Comparison of ENCODE assay signal across 18 cellular contexts in the genomic region with DNA sequence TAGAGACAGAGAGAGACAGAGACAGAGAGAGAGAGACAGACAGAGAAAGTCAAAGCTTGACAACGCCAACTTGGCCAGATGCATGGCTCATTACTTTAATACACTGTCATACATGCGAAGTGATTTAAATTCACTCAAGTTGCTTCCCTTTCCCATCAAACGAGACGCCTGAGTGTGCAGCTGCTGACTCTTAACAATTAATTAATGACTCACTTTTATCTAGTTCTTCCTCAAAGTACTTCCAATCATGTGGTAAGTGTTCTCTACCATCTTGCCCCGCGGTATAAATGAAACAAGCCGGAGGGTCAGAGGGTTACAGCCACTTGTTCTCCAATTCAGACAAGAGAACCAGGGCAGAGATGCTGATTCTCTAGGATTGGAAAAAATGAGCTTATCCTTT.
DNase-seq lines count a peak whose midpoint lies in the region; ATAC-seq, FAIRE-seq and TF ChIP-seq lines count a peak whose summit lies in the region.
"Had no signal": no experiment of that assay in that cellular context is flagged by ENCODE, and none has a peak within 500 bp of the region (broad histone marks: within the 10 kb centered on the region; RNA-seq: fewer than 3 reads in every experiment).

No MANE protein-coding gene starts in this region.

- CTCF ChIA-PET in activated CD4-positive, alpha-beta T cell treated with anti-CD3 and anti-CD28 coated beads for 36 hours (lab: Charles Lee), result no interaction called here
- CTCF ChIA-PET in activated CD4-positive, alpha-beta T cell treated with anti-CD3 and anti-CD28 coated beads, Interleukin-2, amount 10 ng/mL, durations not matched to agents 7 days and 5 days (lab: Charles Lee), result no interaction called here
- CTCF ChIA-PET in GM12878 (lab: Yijun Ruan, JAX), result interaction anchor here (1.5 kb wide), 1 partner anchor 17 kb away, joined by 4 read pairs; no protein-coding TSS in a partner anchor

- H3K4me2 ChIP-seq in GM12878 (ENCODE audit: control insufficient read depth, insufficient read depth), result no peak overlapping the region

- no peak overlapping the region for H3K4me3 ChIP-seq in GM12878
- H3K4me3 ChIP-seq: cardiac muscle cell, stomach had no signal

- no peak for DNase-seq in activated CD4-positive, alpha-beta T cell treated with anti-CD3 and anti-CD28 coated beads for 36 hours
- no peak for DNase-seq in activated CD4-positive, alpha-beta T cell treated with anti-CD3 and anti-CD28 coated beads, Interleukin-2, amount 10 ng/mL, durations not matched to agents 7 days and 5 days
- DNase-seq in GM12878 (ENCODE audit: low read depth, low spot score), result no peak
- DNase-seq in natural killer cell treated with Interleukin-12 subunit alpha and Interleukin-12 subunit beta and Interleukin-15 and Interleukin-18, amount 100 ng/mL, for 72 hours (ENCODE audit: low spot score), result no peak
- no peak for DNase-seq in effector CD8-positive, alpha-beta T cell (lab: John Stamatoyannopoulos, UW)
- no peak for DNase-seq in SW480 (ENCODE audit: low spot score)
- DNase-seq: activated CD4-positive, CD25-positive, alpha-beta regulatory T cell treated with anti-CD3 and anti-CD28 coated beads, Interleukin-2, amount 50 U/mL, for 72 hours; activated CD8-positive, alpha-beta memory T cell treated with anti-CD3 and anti-CD28 coated beads, Interleukin-2, amount 50 U/mL, for 4 hours; CD8-positive, alpha-beta memory T cell; DMS79 treated with DMSO at 0.1 percent for 48 hours; stimulated activated CD4-positive, alpha-beta T cell treated with anti-CD3 and anti-CD28 coated beads, Interleukin-15, amount 100 ng/mL, for 24 hours; stomach had no signal

- SMC1A ChIA-PET in GM12878 (lab: Charles Lee; ENCODE audit: uncharacterized antibody, unreplicated experiment), result interaction anchor here (1.1 kb wide), 1 partner anchor 18 kb away, joined by 3 read pairs; no protein-coding TSS in a partner anchor

- no peak for TF ChIP-seq POLR2A in GM12878 (IDR thresholded peaks at IDR 0.05; ENCODE audit: low read depth, low read length)

- no peaks in the 10 kb centered on the region; the same call in 1 of the 2 replicates for H4K20me1 ChIP-seq in GM12878 (ENCODE audit: control insufficient read depth, insufficient read depth)

- no peak for TF ChIP-seq CTCF in GM12878 (IDR thresholded peaks at IDR 0.05 in 2 of 3, conservative IDR thresholded peaks at IDR 0.05 in 1 of 3; ENCODE audit: control insufficient read depth in 2 of 3, extremely low read depth in 1 of 3, insufficient read depth in 1 of 3, low read depth in 3 of 3, low read length in 3 of 3)

- H3K4me3 Mint-ChIP-seq in activated CD4-positive, alpha-beta T cell treated with anti-CD3 and anti-CD28 coated beads for 36 hours, result no peak overlapping the region
- H3K4me3 Mint-ChIP-seq in activated CD4-positive, alpha-beta T cell treated with anti-CD3 and anti-CD28 coated beads, Interleukin-2, amount 10 ng/mL, durations not matched to agents 7 days and 5 days, result no peak overlapping the region
- H3K4me3 Mint-ChIP-seq in IgD-negative memory B cell, result no peak overlapping the region
- peak overlapping the region; percentile 35 for H3K4me3 Mint-ChIP-seq in natural killer cell treated with Interleukin-12 subunit alpha and Interleukin-12 subunit beta and Interleukin-15 and Interleukin-18, amount 100 ng/mL, for 72 hours
- H3K4me3 Mint-ChIP-seq: T-helper 1 cell treated with Interleukin-12 subunit alpha and Interleukin-12 subunit beta and Interleukin-4 antibody, amounts not matched to agents 30 μg/mL and 1 μg/mL, for 36 hours had no signal

- H3K27ac ChIP-seq in GM12878 (ENCODE audit: control insufficient read depth, insufficient read depth), result no peak overlapping the region
- H3K27ac ChIP-seq: cardiac muscle cell, stomach had no signal

- POLR2A ChIA-PET in activated CD4-positive, alpha-beta T cell treated with anti-CD3 and anti-CD28 coated beads for 36 hours (lab: Charles Lee), result no interaction called here
- POLR2A ChIA-PET in activated CD4-positive, alpha-beta T cell treated with anti-CD3 and anti-CD28 coated beads, Interleukin-2, amount 10 ng/mL, durations not matched to agents 7 days and 5 days (lab: Charles Lee), result no interaction called here
- POLR2A ChIA-PET in GM12878 (lab: Charles Lee), result no interaction called here

- H2AFZ ChIP-seq in GM12878 (ENCODE audit: control insufficient read depth, low read depth, low read length), result no peak overlapping the region

- in situ Hi-C loops in GM12878 (cut with MboI), result no loop called here

- no peak for TF ChIP-seq EP300 in GM12878 (IDR thresholded peaks at IDR 0.05; ENCODE audit: borderline replicate concordance in 1 of 2, control insufficient read depth in 1 of 2, low read depth in 2 of 2, low read length in 2 of 2)

- no peak for ATAC-seq in activated CD4-positive, alpha-beta T cell treated with anti-CD3 and anti-CD28 coated beads for 36 hours
- ATAC-seq in GM12878 (no peak), HG03045 (IDR thresholded peaks at IDR 0.05; ENCODE audit: unreplicated experiment) (no peak)
- ATAC-seq in natural killer cell treated with Interleukin-12 subunit alpha and Interleukin-12 subunit beta and Interleukin-15 and Interleukin-18, amount 100 ng/mL, for 72 hours, result no peak

- no peak for TF ChIP-seq RAD21 in GM12878 (IDR thresholded peaks at IDR 0.05; ENCODE audit: insufficient read depth, low read depth, low read length)

- FAIRE-seq in GM12878 (lab: Jason Lieb, UNC), result peak; percentile 7
- FAIRE-seq: A204.1, keratinocyte had no signal

- peaks cover 6% of the 10 kb centered on the region for H3K9me3 Mint-ChIP-seq in activated CD4-positive, alpha-beta T cell treated with anti-CD3 and anti-CD28 coated beads for 36 hours (ENCODE audit: low read depth)
- peaks cover 14% of the 10 kb centered on the region for H3K9me3 Mint-ChIP-seq in activated CD4-positive, alpha-beta T cell treated with anti-CD3 and anti-CD28 coated beads, Interleukin-2, amount 10 ng/mL, durations not matched to agents 7 days and 5 days
- peaks cover 0 to 7% (median 1%) of the 10 kb centered on the region in 3 donors for H3K9me3 Mint-ChIP-seq in IgD-negative memory B cell
- H3K9me3 Mint-ChIP-seq in natural killer cell treated with Interleukin-12 subunit alpha and Interleukin-12 subunit beta and Interleukin-15 and Interleukin-18, amount 100 ng/mL, for 72 hours, result peaks cover 4% of the 10 kb centered on the region

- no peaks in the 10 kb centered on the region for H3K27me3 Mint-ChIP-seq in activated CD4-positive, alpha-beta T cell treated with anti-CD3 and anti-CD28 coated beads for 36 hours
- H3K27me3 Mint-ChIP-seq in activated CD4-positive, alpha-beta T cell treated with anti-CD3 and anti-CD28 coated beads, Interleukin-2, amount 10 ng/mL, durations not matched to agents 7 days and 5 days, result no peaks in the 10 kb centered on the region
- H3K27me3 Mint-ChIP-seq in IgD-negative memory B cell, result no peaks in the 10 kb centered on the region
- H3K27me3 Mint-ChIP-seq in natural killer cell treated with Interleukin-12 subunit alpha and Interleukin-12 subunit beta and Interleukin-15 and Interleukin-18, amount 100 ng/mL, for 72 hours, result no peaks in the 10 kb centered on the region
- H3K27me3 Mint-ChIP-seq: CD8-positive, alpha-beta memory T cell had no signal

- peaks cover 9% of the 10 kb centered on the region for H3K9me3 ChIP-seq in GM12878 (replicated peaks; ENCODE audit: control insufficient read depth, insufficient read depth, low read length)

- intact Hi-C loops in activated CD4-positive, alpha-beta T cell treated with anti-CD3 and anti-CD28 coated beads for 36 hours (cut with DNase I, micrococcal nuclease), result no loop called here
- intact Hi-C loops in GM12878 (cut with micrococcal nuclease; ENCODE audit: unreplicated experiment), result no loop called here

- H3K4me1 Mint-ChIP-seq in activated CD4-positive, alpha-beta T cell treated with anti-CD3 and anti-CD28 coated beads for 36 hours, result peaks cover 40% of the 10 kb centered on the region
- H3K4me1 Mint-ChIP-seq in activated CD4-positive, alpha-beta T cell treated with anti-CD3 and anti-CD28 coated beads, Interleukin-2, amount 10 ng/mL, durations not matched to agents 7 days and 5 days, result peaks cover 36% of the 10 kb centered on the region
- peaks cover 23 to 31% (median 26%) of the 10 kb centered on the region in 3 donors for H3K4me1 Mint-ChIP-seq in IgD-negative memory B cell
- peaks cover 55 to 59% of the 10 kb centered on the region in 2 donors for H3K4me1 Mint-ChIP-seq in natural killer cell treated with Interleukin-12 subunit alpha and Interleukin-12 subunit beta and Interleukin-15 and Interleukin-18, amount 100 ng/mL, for 72 hours (ENCODE audit: low read depth in 2 of 2)

- H3K79me2 ChIP-seq in GM12878 (ENCODE audit: control insufficient read depth, insufficient read depth, low read length), result peaks cover 58% of the 10 kb centered on the region

- peaks cover 28% of the 10 kb centered on the region for H3K4me1 ChIP-seq in GM12878 (ENCODE audit: control insufficient read depth, insufficient read depth, low read length)

- BruUV-seq in GM12878 (replicated peaks; lab: Mats Ljungman, UMichigan), result no TSS peak

- H3K27ac Mint-ChIP-seq in activated CD4-positive, alpha-beta T cell treated with anti-CD3 and anti-CD28 coated beads for 36 hours, result peak overlapping the region; percentile 27
- no peak overlapping the region for H3K27ac Mint-ChIP-seq in activated CD4-positive, alpha-beta T cell treated with anti-CD3 and anti-CD28 coated beads, Interleukin-2, amount 10 ng/mL, durations not matched to agents 7 days and 5 days
- peak overlapping the region in 2 of 3 donors; percentile 42 to 47 for H3K27ac Mint-ChIP-seq in IgD-negative memory B cell
- peak overlapping the region; percentile 34 to 81 for H3K27ac Mint-ChIP-seq in natural killer cell treated with Interleukin-12 subunit alpha and Interleukin-12 subunit beta and Interleukin-15 and Interleukin-18, amount 100 ng/mL, for 72 hours

- H3K27me3 ChIP-seq in GM12878 (replicated peaks in 1 of 2; ENCODE audit: control insufficient read depth in 2 of 2, insufficient read depth in 2 of 2, low read length in 1 of 2), result no peaks in the 10 kb centered on the region
- H3K27me3 ChIP-seq: cardiac muscle cell, stomach had no signal

- H3K36me3 Mint-ChIP-seq in activated CD4-positive, alpha-beta T cell treated with anti-CD3 and anti-CD28 coated beads for 36 hours (ENCODE audit: low read depth), result peaks cover 32% of the 10 kb centered on the region
- H3K36me3 Mint-ChIP-seq in activated CD4-positive, alpha-beta T cell treated with anti-CD3 and anti-CD28 coated beads, Interleukin-2, amount 10 ng/mL, durations not matched to agents 7 days and 5 days (ENCODE audit: low read depth), result peaks cover 55% of the 10 kb centered on the region
- H3K36me3 Mint-ChIP-seq in IgD-negative memory B cell, result peaks cover 5% of the 10 kb centered on the region
- peaks cover 19% of the 10 kb centered on the region for H3K36me3 Mint-ChIP-seq in natural killer cell treated with Interleukin-12 subunit alpha and Interleukin-12 subunit beta and Interleukin-15 and Interleukin-18, amount 100 ng/mL, for 72 hours

- peaks cover 5 to 14% of the 10 kb centered on the region in 2 experiments; a peak in 3 of 4 replicates for H3K36me3 ChIP-seq in GM12878 (ENCODE audit: control insufficient read depth in 2 of 2, insufficient read depth in 2 of 2, low read length in 1 of 2)
- H3K36me3 ChIP-seq: cardiac muscle cell, stomach had no signal

- RAD21 ChIA-PET in GM12878 (lab: Charles Lee; ENCODE audit: unreplicated experiment), result no interaction called here

- WGBS in GM12878 (ENCODE audit: insufficient coverage, insufficient replicate concordance, low lambda C conversion rate, missing lambda C conversion rate), result 98% methylated on average over 7 of the region's 7 CpGs

- no peak overlapping the region for H3K9ac ChIP-seq in GM12878 (ENCODE audit: control insufficient read depth, insufficient read depth, low read length)
